8 cellular contexts compared by ENCODE assay signal in the genomic region with DNA sequence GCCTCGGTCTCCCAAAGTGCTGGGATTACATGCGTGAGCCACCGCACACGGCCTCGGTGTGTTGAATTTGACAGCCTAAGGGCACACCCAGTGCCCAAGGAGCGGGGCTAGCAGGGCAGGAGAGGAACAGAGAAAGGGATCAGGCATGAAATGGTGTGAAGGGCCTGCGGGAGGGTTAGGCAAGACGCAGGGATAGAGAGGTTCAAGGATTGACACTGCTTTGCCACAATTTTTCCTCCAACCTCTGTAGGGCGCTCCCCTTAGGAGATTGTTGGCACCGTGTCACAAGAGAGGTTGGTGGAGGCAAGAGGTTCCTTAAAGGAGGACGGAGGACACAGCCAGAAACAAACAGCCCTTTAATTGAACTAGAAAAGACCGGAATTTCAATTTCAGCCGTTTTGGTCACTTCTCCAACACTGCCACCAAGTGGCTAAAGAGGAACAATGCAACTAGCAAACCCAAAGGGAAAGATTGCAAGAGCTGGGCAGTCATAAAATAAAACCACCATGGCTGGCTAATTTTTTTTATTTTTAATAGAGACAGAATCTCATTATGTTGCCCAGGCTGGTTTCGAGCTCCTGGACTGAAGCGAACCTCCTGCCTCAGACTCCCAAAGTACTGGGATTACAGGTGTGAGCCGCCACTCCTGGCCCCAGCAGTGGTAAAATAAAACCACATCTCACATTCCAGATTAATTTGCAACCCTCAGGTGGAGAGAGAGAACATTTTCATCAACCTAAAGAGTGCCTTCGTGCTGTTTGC. TPM values are rescaled to one million over a fixed set of nuclear protein-coding genes. Genes with fewer than 3 reads are reported as not detected.
DNase-seq lines count a peak whose midpoint lies in the region; ATAC-seq and FAIRE-seq lines count a peak whose summit lies in the region.

No MANE protein-coding gene starts in this region.

- intact Hi-C loops in left ventricle myocardium superior (cut with micrococcal nuclease), result loop anchor here (2.0 kb wide), 1 partner anchor 106 kb away; no protein-coding TSS in a partner anchor
- intact Hi-C loops in sciatic nerve (cut with DNase I), result loop anchor here (2.0 kb wide), 1 partner anchor 106 kb away; no protein-coding TSS in a partner anchor

- H3K9ac ChIP-seq in adipocyte (ENCODE audit: low read length), result peak overlapping the region; percentile 56

- H3K27me3 ChIP-seq in adipocyte (replicated peaks; ENCODE audit: control insufficient read depth, insufficient read depth, low read length), result no peaks in the 10 kb centered on the region

- no peak overlapping the region for H3K4me3 ChIP-seq in adipocyte (ENCODE audit: low read length)

- no peaks in the 10 kb centered on the region for H3K9me3 ChIP-seq in adipocyte (ENCODE audit: control insufficient read depth, low read length)

- ATAC-seq in left ventricle myocardium superior (peak; percentile 63), sciatic nerve (peak; percentile 89)

- DNase-seq in ACHN (peak; percentile 76), HK-2 (ENCODE audit: unreplicated experiment) (peak; percentile 26), NOMO-1 treated with DMSO at 0.1 percent for 48 hours (lab: John Stamatoyannopoulos, UW; ENCODE audit: unreplicated experiment) (peak; percentile 43), adipocyte (ENCODE audit: low read depth) (peak; percentile 87), left ventricle myocardium superior (no peak), sciatic nerve (ENCODE audit: low spot score) (no peak), NCI-H226 (no peak)

- no peaks in the 10 kb centered on the region for H3K36me3 ChIP-seq in adipocyte (ENCODE audit: control insufficient read depth, insufficient read depth, low read length, severe bottlenecking)

- in situ Hi-C loops in ACHN (cut with HindIII; ENCODE audit: low pct_ligation_motif_present, low pct_unique_long_range_greater_than_20kb, low sequenced_read_pairs), result no loop called here

- no peaks in the 10 kb centered on the region for H3K4me1 ChIP-seq in adipocyte (ENCODE audit: control insufficient read depth, insufficient read depth, low read length)

- FAIRE-seq in G401.6 (lab: Jason Lieb, UNC), result peak; percentile 89

RNA-seq across cellular contexts. Expression of gene CREB3L2, which starts 6.9 kb away (rescaled TPM):
- total RNA-seq in left ventricle myocardium superior, result 22.3 TPM
- 103 TPM for total RNA-seq in sciatic nerve

Comparison
In these comparisons a context has a peak if more than half of its experiments do, and no peak if none do; other contexts are left out.
1. DNase-seq: peak in ACHN (single experiment), HK-2 (single experiment), NOMO-1 treated with DMSO at 0.1 percent for 48 hours (single experiment) and adipocyte (single experiment); none in left ventricle myocardium superior (single experiment), sciatic nerve (single experiment) and NCI-H226 (single experiment).